Comparison of ENCODE assay signal across 13 cellular contexts in genomic region chr2:140797718-140798117, GRCh38.
DNase-seq lines count a peak whose midpoint lies in the region; ATAC-seq and TF ChIP-seq lines count a peak whose summit lies in the region.
"Had no signal": no experiment of that assay in that cellular context is flagged by ENCODE, and none has a peak within 500 bp of the region (broad histone marks: within the 10 kb centered on the region; RNA-seq: fewer than 3 reads in every experiment).

No MANE protein-coding gene starts in this region.

- H3K79me2 ChIP-seq in neural progenitor cell (ENCODE audit: low read depth) = no peaks in the 10 kb centered on the region

- H3K9me3 Mint-ChIP-seq in memory B cell (no peaks in the 10 kb centered on the region), neural progenitor cell (no peaks in the 10 kb centered on the region)
- H3K9me3 Mint-ChIP-seq: activated T-cell treated with anti-CD3 and anti-CD28 coated beads, Interleukin-2, amount 50 U/mL, for 4 hours had no signal

- no peak overlapping the region for H3K27ac ChIP-seq in neural progenitor cell
- H3K27ac ChIP-seq: 22Rv1, right lobe of liver had no signal

- ATAC-seq in HG02588 (IDR thresholded peaks at IDR 0.05; ENCODE audit: unreplicated experiment) (peak; percentile 97), HG03354 (IDR thresholded peaks at IDR 0.05; ENCODE audit: poor library complexity, severe bottlenecking, unreplicated experiment) (peak; percentile 93), memory B cell (ENCODE audit: low read depth) (peak; percentile 38), GM19324 (IDR thresholded peaks at IDR 0.05; ENCODE audit: low FRiP score, unreplicated experiment) (no peak)
- ATAC-seq: activated T-cell treated with anti-CD3 and anti-CD28 coated beads, Interleukin-2, amount 50 U/mL, for 4 hours; right lobe of liver had no signal

- DNase-seq in DMS53 (lab: John Stamatoyannopoulos, UW) (peak; percentile 5), DMS53 treated with DMSO at 0.1 percent for 48 hours (lab: John Stamatoyannopoulos, UW; ENCODE audit: unreplicated experiment) (no peak), memory B cell (ENCODE audit: low spot score in 2 of 2) (no peak), neural progenitor cell (ENCODE audit: low spot score) (no peak), ACHN (no peak)
- DNase-seq: activated T-cell treated with anti-CD3 and anti-CD28 coated beads, Interleukin-2, amount 50 U/mL, for 4 hours; NCI-H2107; right lobe of liver had no signal

- no peaks in the 10 kb centered on the region for H3F3A ChIP-seq in neural progenitor cell (ENCODE audit: low read depth)

- in situ Hi-C loops in ACHN (cut with HindIII; ENCODE audit: low pct_ligation_motif_present, low pct_unique_long_range_greater_than_20kb, low sequenced_read_pairs) = no loop called here

- no peak for TF ChIP-seq CTCF in neural progenitor cell (IDR thresholded peaks at IDR 0.05)

- peak overlapping the region; percentile 9 for H3K4me3 Mint-ChIP-seq in memory B cell
- no peak overlapping the region for H3K4me3 Mint-ChIP-seq in neural progenitor cell
- H3K4me3 Mint-ChIP-seq: activated T-cell treated with anti-CD3 and anti-CD28 coated beads, Interleukin-2, amount 50 U/mL, for 4 hours had no signal

- H3K4me1 Mint-ChIP-seq in memory B cell (peaks cover 4% of the 10 kb centered on the region), neural progenitor cell (peaks cover 3% of the 10 kb centered on the region)
- H3K4me1 Mint-ChIP-seq: brain had no signal

- H3K27ac Mint-ChIP-seq in memory B cell (no peak overlapping the region), neural progenitor cell (no peak overlapping the region)
- H3K27ac Mint-ChIP-seq: brain had no signal

- H2AFZ ChIP-seq in neural progenitor cell (replicated peaks) = no peak overlapping the region

- no peak overlapping the region for H3K9ac ChIP-seq in neural progenitor cell

- H3K9me3 ChIP-seq in neural progenitor cell (ENCODE audit: low read depth) = no peaks in the 10 kb centered on the region
- H3K9me3 ChIP-seq: right lobe of liver had no signal

- H4K20me1 ChIP-seq in neural progenitor cell (ENCODE audit: low read depth) = no peaks in the 10 kb centered on the region

- H3K27me3 ChIP-seq in neural progenitor cell = no peaks in the 10 kb centered on the region
- H3K27me3 ChIP-seq: right lobe of liver had no signal

- no peak overlapping the region for H3K4me3 ChIP-seq in neural progenitor cell
- H3K4me3 ChIP-seq: right lobe of liver had no signal

- H3K36me3 ChIP-seq in neural progenitor cell = no peaks in the 10 kb centered on the region
- H3K36me3 ChIP-seq: right lobe of liver had no signal

- no peaks in the 10 kb centered on the region for H3K27me3 Mint-ChIP-seq in memory B cell
- peaks cover 2% of the 10 kb centered on the region for H3K27me3 Mint-ChIP-seq in neural progenitor cell (ENCODE audit: insufficient read depth, low read depth)
- H3K27me3 Mint-ChIP-seq: brain had no signal

- H3K4me2 ChIP-seq in neural progenitor cell = no peak overlapping the region

- H3K36me3 Mint-ChIP-seq in memory B cell (no peaks in the 10 kb centered on the region), neural progenitor cell (no peaks in the 10 kb centered on the region)
- H3K36me3 Mint-ChIP-seq: brain had no signal

- no peaks in the 10 kb centered on the region for H3K4me1 ChIP-seq in neural progenitor cell
- H3K4me1 ChIP-seq: right lobe of liver had no signal
